In genomic region chr1:68010094-68010493, GRCh38 we compare ENCODE assay signal across 9 cellular contexts. TPM values are rescaled to one million over a fixed set of nuclear protein-coding genes. Genes with fewer than 3 reads are reported as not detected.
DNase-seq lines count a peak whose midpoint lies in the region; ATAC-seq, FAIRE-seq and TF ChIP-seq lines count a peak whose summit lies in the region.
"Had no signal": no experiment of that assay in that cellular context is flagged by ENCODE, and none has a peak within 500 bp of the region (broad histone marks: within the 10 kb centered on the region; RNA-seq: fewer than 3 reads in every experiment).

No MANE protein-coding gene starts in this region.

- DNase-seq in ELR (ENCODE audit: low read depth) (peak; percentile 62), NCI-H187 treated with DMSO at 0.1 percent for 48 hours (lab: John Stamatoyannopoulos, UW) (peak; percentile 8), T47D (ENCODE audit: low read depth in 1 of 2, low spot score in 1 of 2) (peak; percentile 4 to 5), lung microvascular endothelial cell (ENCODE audit: low read depth in 2 of 2) (peak; percentile 36 to 56), GM12891 (ENCODE audit: insufficient read length, low spot score) (no peak), esophagus muscularis mucosa (ENCODE audit: extremely low spot score) (no peak), Caco-2 (no peak)

- no peak overlapping the region for H3K27ac ChIP-seq in esophagus muscularis mucosa (replicated peaks in 1 of 4)

- H3K27ac Mint-ChIP-seq in Caco-2 (ENCODE audit: unreplicated experiment), result no peak overlapping the region
- H3K27ac Mint-ChIP-seq: memory B cell had no signal

- TF ChIP-seq POLR2A in GM12891 (IDR thresholded peaks at IDR 0.05; ENCODE audit: low read depth, low read length) (no peak), esophagus muscularis mucosa (IDR thresholded peaks at IDR 0.05; ENCODE audit: low read depth) (no peak)

- in situ Hi-C loops in T47D (cut with HindIII; ENCODE audit: low pct_unique_long_range_greater_than_20kb, low sequenced_read_pairs), result no loop called here

- no peak overlapping the region for H3K4me3 Mint-ChIP-seq in Caco-2 (ENCODE audit: unreplicated experiment)
- H3K4me3 Mint-ChIP-seq: memory B cell had no signal

- peaks cover 10% of the 10 kb centered on the region for H3K27me3 Mint-ChIP-seq in Caco-2 (ENCODE audit: insufficient read depth, unreplicated experiment)
- H3K27me3 Mint-ChIP-seq: memory B cell had no signal

- no peak for FAIRE-seq in GM12891 (lab: Jason Lieb, UNC)

- BruUV-seq in Caco-2 (replicated peaks; lab: Mats Ljungman, UMichigan), result no TSS peak

- peak in 1 of 3 experiments; percentile 17 for TF ChIP-seq CTCF in esophagus muscularis mucosa (IDR thresholded peaks at IDR 0.05)
- TF ChIP-seq CTCF in Caco-2 (IDR thresholded peaks at IDR 0.05; ENCODE audit: insufficient read depth in 1 of 2, low read depth in 1 of 2, low read length in 1 of 2, severe bottlenecking in 1 of 2, unreplicated experiment in 1 of 2), result no peak

- no peaks in the 10 kb centered on the region for H3K36me3 Mint-ChIP-seq in Caco-2 (ENCODE audit: insufficient read depth, unreplicated experiment)
- H3K36me3 Mint-ChIP-seq: memory B cell had no signal

- H3K36me3 ChIP-seq in esophagus muscularis mucosa (no peaks in the 10 kb centered on the region), Caco-2 (ENCODE audit: control insufficient read depth, insufficient read depth, low read length) (no peaks in the 10 kb centered on the region)

- H3K27me3 ChIP-seq in esophagus muscularis mucosa (no peaks in the 10 kb centered on the region), Caco-2 (replicated peaks; ENCODE audit: control insufficient read depth, insufficient read depth, low read length) (no peaks in the 10 kb centered on the region)

- H3K9me3 ChIP-seq in esophagus muscularis mucosa (peaks cover 0 to 4% (median 0%) of the 10 kb centered on the region in 4 donors), Caco-2 (no peaks in the 10 kb centered on the region)

- no peak for ATAC-seq in GM18909 (IDR thresholded peaks at IDR 0.05; ENCODE audit: poor library complexity, unreplicated experiment)

- peaks cover 9% of the 10 kb centered on the region for H3K9me3 Mint-ChIP-seq in Caco-2 (ENCODE audit: unreplicated experiment)
- H3K9me3 Mint-ChIP-seq: memory B cell had no signal

- intact Hi-C loops in esophagus muscularis mucosa (cut with DNase I), result no loop called here
- intact Hi-C loops in Caco-2 (cut with micrococcal nuclease; ENCODE audit: unreplicated experiment), result loop anchor here (1.0 kb wide), 1 partner anchor 157 kb away; no protein-coding TSS in a partner anchor

- CTCF ChIA-PET in Caco-2 (lab: Charles Lee), result interaction anchor here (0.7 to 1.4 kb wide), 2 partner anchors 157 to 160 kb away, joined by 3 read pairs; no protein-coding TSS in a partner anchor

- H3K4me3 ChIP-seq in esophagus muscularis mucosa (no peak overlapping the region), Caco-2 (ENCODE audit: low read depth, low read length) (no peak overlapping the region)

- H3K4me1 Mint-ChIP-seq in Caco-2 (ENCODE audit: low read depth, unreplicated experiment), result no peaks in the 10 kb centered on the region
- H3K4me1 Mint-ChIP-seq: memory B cell had no signal

- no peak for TF ChIP-seq EP300 in esophagus muscularis mucosa (IDR thresholded peaks at IDR 0.05)

- POLR2A ChIA-PET in Caco-2 (lab: Charles Lee), result no interaction called here

- no peaks in the 10 kb centered on the region for H3K4me1 ChIP-seq in esophagus muscularis mucosa
- H3K4me1 ChIP-seq in Caco-2, result no peaks in the 10 kb centered on the region

TF ChIP-seq in GM12891, 5 proteins besides CTCF, POLR2A, EP300 and RAD21:
- no peak for TF ChIP-seq POU2F2 (IDR thresholded peaks at IDR 0.05; ENCODE audit: low read depth, low read length)
- no peak for TF ChIP-seq PAX5 (IDR thresholded peaks at IDR 0.05; ENCODE audit: insufficient read depth, low read length, severe bottlenecking)
- TF ChIP-seq SPI1 (IDR thresholded peaks at IDR 0.05; ENCODE audit: low read depth, low read length), result no peak
- TF ChIP-seq TAF1 (IDR thresholded peaks at IDR 0.05; ENCODE audit: low read depth, low read length), result no peak
- no peak for TF ChIP-seq POLR2AphosphoS5 (IDR thresholded peaks at IDR 0.05; ENCODE audit: low read depth, low read length)

RNA-seq across cellular contexts. Expression of gene DIRAS3, which starts 40.3 kb away (rescaled TPM):
- 2.0 and 3.4 TPM in 2 replicates for total RNA-seq in lung microvascular endothelial cell
- not detected for polyA plus RNA-seq in GM12891 (2012; ENCODE audit: low read depth, missing spikeins)
- 1 to 10 TPM; 1.5 to 3.3 (median 1.9) TPM for total RNA-seq in esophagus muscularis mucosa
- total RNA-seq in Caco-2 (2022), result not detected in 2 replicates

Comparison
In these comparisons a context has a peak if more than half of its experiments do, and no peak if none do; other contexts are left out.
1. DNase-seq: peak in ELR (single experiment), NCI-H187 treated with DMSO at 0.1 percent for 48 hours (single experiment), T47D (2 of 2) and lung microvascular endothelial cell (2 of 2); none in GM12891 (single experiment), esophagus muscularis mucosa (single experiment) and Caco-2 (0 of 2).